Comparison of ENCODE assay signal across 1 cellular context in genomic region chr1:56457767-56458375, GRCh38.
TF ChIP-seq lines count a peak whose summit lies in the region.

No MANE protein-coding gene starts in this region.

TF ChIP-seq in IMR-90, 13 proteins besides CTCF, POLR2A, EP300 and RAD21 (continued from another document):
- no peak for TF ChIP-seq MAZ (IDR thresholded peaks at IDR 0.05; ENCODE audit: borderline replicate concordance, low read depth, low read length)
- TF ChIP-seq RFX5 (IDR thresholded peaks at IDR 0.05; ENCODE audit: low read depth, low read length) = no peak
- TF ChIP-seq SMC3 (IDR thresholded peaks at IDR 0.05; ENCODE audit: low read depth, low read length) = no peak
- TF ChIP-seq FOS (IDR thresholded peaks at IDR 0.05; ENCODE audit: low read depth, low read length) = no peak
- TF ChIP-seq CEBPB (IDR thresholded peaks at IDR 0.05; ENCODE audit: low read depth, low read length) = no peak
- TF ChIP-seq NFE2L2 (IDR thresholded peaks at IDR 0.05; ENCODE audit: low read depth, low read length) = no peak
